19 cellular contexts compared by ENCODE assay signal in the genomic region with DNA sequence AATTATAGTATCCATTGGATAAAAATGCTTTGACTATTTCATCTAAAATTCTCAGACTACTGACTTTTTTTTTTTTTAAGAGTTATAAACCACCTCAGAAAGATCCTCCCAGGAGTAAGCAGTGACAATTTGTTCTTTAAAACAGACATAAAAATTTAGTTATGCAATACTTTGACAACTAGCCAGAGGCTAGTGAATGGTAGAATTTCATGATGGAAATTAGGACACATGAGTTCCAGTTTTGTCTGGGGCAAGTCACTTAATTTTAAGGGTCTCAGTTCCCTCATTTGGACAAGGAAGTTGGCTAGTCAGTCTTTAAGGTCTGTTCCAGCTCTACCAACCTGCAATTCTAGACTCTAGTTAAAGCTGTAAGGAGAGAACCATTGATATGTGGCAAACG. TPM values are rescaled to one million over a fixed set of nuclear protein-coding genes. Genes with fewer than 3 reads are reported as not detected.
DNase-seq lines count a peak whose midpoint lies in the region; ATAC-seq, FAIRE-seq and TF ChIP-seq lines count a peak whose summit lies in the region.
"Had no signal": no experiment of that assay in that cellular context is flagged by ENCODE, and none has a peak within 500 bp of the region (broad histone marks: within the 10 kb centered on the region; RNA-seq: fewer than 3 reads in every experiment).

No MANE protein-coding gene starts in this region.

- POLR2A ChIA-PET in K562 (lab: Yijun Ruan, JAX) = no interaction called here

- FAIRE-seq in K562 (lab: Jason Lieb, UNC) = no peak
- FAIRE-seq: GM12892, islet of Langerhans had no signal

- no peak overlapping the region for H2AFZ ChIP-seq in K562 (ENCODE audit: low read depth, low read length)

- H3K4me2 ChIP-seq in K562 (ENCODE audit: insufficient read depth, low read length) = no peak overlapping the region

- no peak for TF ChIP-seq RAD21 in K562 (CRISPR knock-in tag; conservative IDR thresholded peaks at IDR 0.05 in 1 of 2, IDR thresholded peaks at IDR 0.05 in 1 of 2)

- no peak for TF ChIP-seq EP300 in K562 (IDR thresholded peaks at IDR 0.05; ENCODE audit: low read length)

- H3K27me3 ChIP-seq in MG63 (no peaks in the 10 kb centered on the region), K562 (ENCODE audit: control insufficient read depth in 2 of 2, insufficient read depth in 2 of 2, low read length in 2 of 2) (no peaks in the 10 kb centered on the region), dorsolateral prefrontal cortex (no peaks in the 10 kb centered on the region)
- H3K27me3 ChIP-seq: brain microvascular endothelial cell had no signal

- H3K79me2 ChIP-seq in K562 (ENCODE audit: control insufficient read depth, insufficient read depth, low read length) = no peaks in the 10 kb centered on the region

- no peak for TF ChIP-seq POLR2A in K562 (conservative IDR thresholded peaks at IDR 0.05)

- DNase-seq in AG10803 (ENCODE audit: low read depth) (peak; percentile 40), MG63 (no peak), K562 (ENCODE audit: extremely low read depth in 1 of 4, low spot score in 3 of 4) (no peak), left lobe of liver (ENCODE audit: low spot score) (no peak), dorsolateral prefrontal cortex (no peak), 8988T (no peak), KG1 (lab: John Stamatoyannopoulos, UW) (no peak)
- DNase-seq: activated CD4-positive, alpha-beta T cell treated with anti-CD3 and anti-CD28 coated beads, Interleukin-2, amount 10 ng/mL, durations not matched to agents 7 days and 5 days; activated naive CD4-positive, alpha-beta T cell treated with anti-CD3 and anti-CD28 coated beads, Interleukin-2, amount 50 U/mL, for 16 hours; activated T-cell treated with anti-CD3 and anti-CD28 coated beads for 4 hours; brain microvascular endothelial cell; COR-L47; effector CD4-positive, alpha-beta T cell; NCI-H1105; stimulated activated naive CD4-positive, alpha-beta T cell had no signal

- in situ Hi-C loops in K562 (cut with MboI) = no loop called here

- BruUV-seq in K562 (replicated peaks; lab: Mats Ljungman, UMichigan) = no TSS peak

- peaks cover 35% of the 10 kb centered on the region for H3K36me3 ChIP-seq in MG63
- no peaks in the 10 kb centered on the region for H3K36me3 ChIP-seq in K562 (ENCODE audit: control insufficient read depth, insufficient read depth, low read length)
- H3K36me3 ChIP-seq: brain microvascular endothelial cell, HAP-1 had no signal

- H3K4me1 ChIP-seq in K562 (replicated peaks in 1 of 2; ENCODE audit: control insufficient read depth in 2 of 2, insufficient read depth in 2 of 2, low read length in 2 of 2) = peaks cover 6 to 8% of the 10 kb centered on the region in 2 experiments; a peak in 2 of 5 replicates

- no peak overlapping the region for H3K9ac ChIP-seq in K562 (ENCODE audit: insufficient read depth in 1 of 2, low read depth in 2 of 2, low read length in 2 of 2)

- CTCF ChIA-PET in K562 (lab: Yijun Ruan, JAX; ENCODE audit: low intra/inter-chr PET ratio) = no interaction called here

- WGBS in K562 (ENCODE audit: insufficient coverage, low coverage, missing lambda C conversion rate) = 17% methylated on average over 1 of the region's 1 CpG

- TF ChIP-seq CTCF in AG10803 (conservative IDR thresholded peaks at IDR 0.05; ENCODE audit: low read length) (no peak), K562 (IDR thresholded peaks at IDR 0.05 in 2 of 3, conservative IDR thresholded peaks at IDR 0.05 in 1 of 3; ENCODE audit: insufficient read depth in 2 of 3, low read depth in 1 of 3, low read length in 3 of 3) (no peak), dorsolateral prefrontal cortex (IDR thresholded peaks at IDR 0.05 in 54 of 56, conservative IDR thresholded peaks at IDR 0.05 in 2 of 56; ENCODE audit: low read depth in 1 of 56, partially characterized antibody in 56 of 56) (no peak)

- intact Hi-C loops in K562 (cut with micrococcal nuclease) (no loop called here), dorsolateral prefrontal cortex (cut with DNase I) (no loop called here)

- no peaks in the 10 kb centered on the region for H3K9me3 ChIP-seq in MG63
- H3K9me3 ChIP-seq in K562 (replicated peaks; ENCODE audit: control insufficient read depth, insufficient read depth, low read depth, low read length) = no peaks in the 10 kb centered on the region
- H3K9me3 ChIP-seq: HAP-1 had no signal

- no peak overlapping the region for H3K27ac ChIP-seq in K562 (ENCODE audit: extremely low read depth, low read depth, low read length)
- H3K27ac ChIP-seq in dorsolateral prefrontal cortex = peak overlapping the region in 8 of 59 donors; percentile 4 to 59 (median 20)
- H3K27ac ChIP-seq: brain microvascular endothelial cell had no signal

- ATAC-seq in K562 (no peak), left lobe of liver (peak; percentile 20), HG02981 (IDR thresholded peaks at IDR 0.05; ENCODE audit: unreplicated experiment) (no peak)

- H3K9me1 ChIP-seq in K562 (ENCODE audit: control insufficient read depth, insufficient read depth, low read length) = no peaks in the 10 kb centered on the region

- H3K4me3 ChIP-seq in AG10803 (ENCODE audit: low read length) (no peak overlapping the region), MG63 (peak overlapping the region; percentile 48), K562 (no peak overlapping the region), dorsolateral prefrontal cortex (peak overlapping the region in 16 of 59 donors; percentile 4 to 55 (median 14))
- H3K4me3 ChIP-seq: HAP-1 had no signal

- no peaks in the 10 kb centered on the region for H4K20me1 ChIP-seq in K562 (replicated peaks; ENCODE audit: control insufficient read depth, insufficient read depth, low read length)

RNA-seq across cellular contexts. Expression of a gene that starts 2.9 kb away (rescaled TPM):
- total RNA-seq in MG63 (2014; rRNA removed; shearing (Covaris generic); ENCODE audit: low replicate concordance) = 73.8 and 92.8 TPM in 2 replicates
- 1.2 and 1.8 TPM in 2 replicates for total RNA-seq in K562 (2011; cell fraction: chromatin; rRNA removed; ENCODE audit: low replicate concordance)
- total RNA-seq in K562 (2011; cell fraction: nucleolus; rRNA removed) = not detected in 2 replicates
- total RNA-seq in K562 (2011; cell fraction: nucleoplasm; rRNA removed) = 0.95 and 2.7 TPM in 2 replicates
- 3.3 and 5.4 TPM in 2 replicates for total RNA-seq in K562 (2014; rRNA removed)
- total RNA-seq in K562 (2014; rRNA removed; fragmentation: Illumina TruSeq; extraction: Trizol) = 7.9 and 9.0 TPM in 2 replicates
- 7.4 and 8.0 TPM in 2 replicates for total RNA-seq in K562 (2015; rRNA removed; fragmentation: Illumina TruSeq; extraction: Trizol)
- 3.5 and 6.0 TPM in 2 replicates for total RNA-seq in K562 (2021)
- polyA plus RNA-seq in K562 (2011; rRNA removed) = 2.2 and 4.1 TPM in 2 replicates
- 1.1 and 1.9 TPM in 2 replicates for polyA plus RNA-seq in K562 (2011; cell fraction: cytosol; rRNA removed)
- polyA plus RNA-seq in K562 (2011; cell fraction: nucleus; rRNA removed) = 0.62 and 1.1 TPM in 2 replicates
- 8.1 and 30.0 TPM in 2 replicates for polyA plus RNA-seq in K562 (2012)
- polyA plus RNA-seq in K562 (2014; fragmentation: Illumina TruSeq; extraction: Trizol) = 10.0 TPM in 2 replicates
- polyA plus RNA-seq in K562 (2014; fragmentation: Nextera tagmentation; extraction: Ambion mirVana) = 1 to 10 TPM; 5.9 to 6.1 TPM
- polyA plus RNA-seq in K562 (2014; rRNA removed) = 7.4 and 8.9 TPM in 2 replicates
- polyA minus RNA-seq in K562 (2011; rRNA and poly(A)+ RNA removed) = 1.2 and 1.6 TPM in 2 replicates
- not detected in 2 replicates for polyA minus RNA-seq in K562 (2011; cell fraction: cytosol; rRNA and poly(A)+ RNA removed)
- polyA minus RNA-seq in K562 (2011; cell fraction: nucleus; rRNA and poly(A)+ RNA removed) = 0.81 and 1.1 TPM in 2 replicates
- total RNA-seq in left lobe of liver = 1.9 TPM
- 10 to 100 TPM in 10 of 120 experiments, 1 to 10 TPM in 110; 1.1 to 18.1 (median 4.8) TPM for total RNA-seq in dorsolateral prefrontal cortex

RNA-seq across cellular contexts. Expression of a gene that starts 6.2 kb away (rescaled TPM):
- total RNA-seq in MG63 (2014; rRNA removed; shearing (Covaris generic); ENCODE audit: low replicate concordance) = not detected in 2 replicates
- 0.39 and 0.44 TPM in 2 replicates for total RNA-seq in K562 (2011; cell fraction: chromatin; rRNA removed; ENCODE audit: low replicate concordance)
- total RNA-seq in K562 (2011; cell fraction: nucleolus; rRNA removed) = 0.53 TPM in 1 of 2 replicates, not detected in the other
- 0.37 TPM in 1 of 2 replicates, not detected in the other for total RNA-seq in K562 (2011; cell fraction: nucleoplasm; rRNA removed)
- total RNA-seq in K562 (2014; rRNA removed) (0.65 TPM in 1 of 2 replicates, not detected in the other), K562 (2014; rRNA removed; fragmentation: Illumina TruSeq; extraction: Trizol) (0.73 and 1.0 TPM in 2 replicates), K562 (2015; rRNA removed; fragmentation: Illumina TruSeq; extraction: Trizol) (0.45 and 0.91 TPM in 2 replicates), K562 (2021) (0.31 and 0.62 TPM in 2 replicates), left lobe of liver (not detected), dorsolateral prefrontal cortex (1 to 10 TPM in 19 of 120 experiments, under 1 TPM in 46, not detected in 55; 0.41 to 1.7 (median 0.86) TPM)
- polyA plus RNA-seq in K562 (2011; rRNA removed) (0.10 and 0.28 TPM in 2 replicates), K562 (2014; fragmentation: Illumina TruSeq; extraction: Trizol) (0.39 and 0.61 TPM in 2 replicates), K562 (2014; fragmentation: Nextera tagmentation; extraction: Ambion mirVana) (1 to 10 TPM; 1.4 to 2.3 TPM), K562 (2014; rRNA removed) (0.20 and 0.28 TPM in 2 replicates)
- polyA plus RNA-seq in K562 (2011; cell fraction: cytosol; rRNA removed) = not detected in 2 replicates
- polyA plus RNA-seq in K562 (2011; cell fraction: nucleus; rRNA removed) = not detected in 2 replicates
- polyA plus RNA-seq in K562 (2012) = 0.17 TPM in 1 of 2 replicates, not detected in the other
- not detected in 2 replicates for polyA minus RNA-seq in K562 (2011; rRNA and poly(A)+ RNA removed)
- not detected in 2 replicates for polyA minus RNA-seq in K562 (2011; cell fraction: cytosol; rRNA and poly(A)+ RNA removed)
- not detected in 2 replicates for polyA minus RNA-seq in K562 (2011; cell fraction: nucleus; rRNA and poly(A)+ RNA removed)

RNA-seq across cellular contexts. Expression of a gene that starts 14.3 kb away (rescaled TPM):
- 0.54 and 1.1 TPM in 2 replicates for total RNA-seq in MG63 (2014; rRNA removed; shearing (Covaris generic); ENCODE audit: low replicate concordance)
- total RNA-seq in K562 (2011; cell fraction: chromatin; rRNA removed; ENCODE audit: low replicate concordance) = 0.83 and 5.0 TPM in 2 replicates
- 0.17 and 1.4 TPM in 2 replicates for total RNA-seq in K562 (2011; cell fraction: nucleolus; rRNA removed)
- 1.4 and 3.3 TPM in 2 replicates for total RNA-seq in K562 (2011; cell fraction: nucleoplasm; rRNA removed)
- total RNA-seq in K562 (2014; rRNA removed) (0.69 TPM in 1 of 2 replicates, not detected in the other), K562 (2014; rRNA removed; fragmentation: Illumina TruSeq; extraction: Trizol) (0.54 and 1.0 TPM in 2 replicates), K562 (2015; rRNA removed; fragmentation: Illumina TruSeq; extraction: Trizol) (0.91 and 1.4 TPM in 2 replicates), K562 (2021) (0.42 and 0.60 TPM in 2 replicates), left lobe of liver (96.6 TPM), dorsolateral prefrontal cortex (10 to 100 TPM; 14.1 to 49.0 (median 26.6) TPM)
- polyA plus RNA-seq in K562 (2011; rRNA removed) (0.52 and 0.58 TPM in 2 replicates), K562 (2014; fragmentation: Illumina TruSeq; extraction: Trizol) (0.31 and 0.61 TPM in 2 replicates), K562 (2014; fragmentation: Nextera tagmentation; extraction: Ambion mirVana) (under 1 TPM; 0.21 to 0.24 TPM), K562 (2014; rRNA removed) (0.64 and 0.90 TPM in 2 replicates)
- polyA plus RNA-seq in K562 (2011; cell fraction: cytosol; rRNA removed) = 0.09 and 0.15 TPM in 2 replicates
- polyA plus RNA-seq in K562 (2011; cell fraction: nucleus; rRNA removed) = 0.82 and 2.4 TPM in 2 replicates
- polyA plus RNA-seq in K562 (2012) = 0.18 and 1.1 TPM in 2 replicates
- 0.35 and 2.0 TPM in 2 replicates for polyA minus RNA-seq in K562 (2011; rRNA and poly(A)+ RNA removed)
- not detected in 2 replicates for polyA minus RNA-seq in K562 (2011; cell fraction: cytosol; rRNA and poly(A)+ RNA removed)
- polyA minus RNA-seq in K562 (2011; cell fraction: nucleus; rRNA and poly(A)+ RNA removed) = 0.40 and 1.3 TPM in 2 replicates
